In genomic region chr15:40468850-40469249, GRCh38 we compare ENCODE assay signal across 1 cellular context.
TF ChIP-seq lines count a peak whose summit lies in the region.

No MANE protein-coding gene starts in this region.

TF ChIP-seq in H1, 55 proteins besides CTCF, POLR2A, EP300 and RAD21:
- TF ChIP-seq HDAC2 (IDR thresholded peaks at IDR 0.05; ENCODE audit: borderline replicate concordance in 1 of 2, low read depth in 2 of 2, low read length in 2 of 2) (no peak), SIX5 (IDR thresholded peaks at IDR 0.05; ENCODE audit: low read depth, low read length) (no peak), SP1 (IDR thresholded peaks at IDR 0.05; ENCODE audit: low read depth, low read length) (no peak)
TF ChIP-seq in H1: peak in this region for 0.
